17 cellular contexts compared by ENCODE assay signal in genomic region chr10:132293416-132294195, GRCh38. TPM values are rescaled to one million over a fixed set of nuclear protein-coding genes. Genes with fewer than 3 reads are reported as not detected.
A peak's percentile ranks its signal among the peaks of the same experiment; 100 is the strongest.
DNase-seq lines count a peak whose midpoint lies in the region; ATAC-seq and TF ChIP-seq lines count a peak whose summit lies in the region.
"Had no signal": no experiment of that assay in that cellular context is flagged by ENCODE, and none has a peak within 500 bp of the region (broad histone marks: within the 10 kb centered on the region; RNA-seq: fewer than 3 reads in every experiment).

No MANE protein-coding gene starts in this region.

- H3K9me3 Mint-ChIP-seq in brain = peaks cover 4 to 18% (median 10%) of the 10 kb centered on the region in 5 experiments
- H3K9me3 Mint-ChIP-seq: effector memory CD8-positive, alpha-beta T cell; type B pancreatic cell had no signal

- no peak for TF ChIP-seq POLR2A in spleen (IDR thresholded peaks at IDR 0.05)

- ATAC-seq in HG03378 (IDR thresholded peaks at IDR 0.05; ENCODE audit: unreplicated experiment) = no peak
- ATAC-seq: body of pancreas; effector memory CD8-positive, alpha-beta T cell; left colon had no signal

- WGBS in spleen, 5 donors = 73 to 87% (median 82%) methylated on average over 23 to 26 of the region's 26 CpGs

- H3K27me3 Mint-ChIP-seq in brain = peaks cover 10% of the 10 kb centered on the region

- H3K27me3 ChIP-seq in spleen (replicated peaks in 1 of 7) = peaks cover 0 to 30% (median 0%) of the 10 kb centered on the region in 7 donors
- H3K27me3 ChIP-seq: body of pancreas had no signal

- intact Hi-C loops in spleen (cut with DNase I; ENCODE audit: low total_unique reads) = no loop called here

- no peak overlapping the region for H3K27ac ChIP-seq in spleen
- H3K27ac ChIP-seq: body of pancreas had no signal

- H3K27ac Mint-ChIP-seq in brain = peak overlapping the region in 3 of 5 experiments; percentile 74 to 83 (median 76)
- H3K27ac Mint-ChIP-seq: effector memory CD8-positive, alpha-beta T cell; type B pancreatic cell had no signal

- no peaks in the 10 kb centered on the region for H3K36me3 ChIP-seq in spleen

- H3K4me3 Mint-ChIP-seq in brain = no peak overlapping the region
- H3K4me3 Mint-ChIP-seq: effector memory CD8-positive, alpha-beta T cell; type B pancreatic cell had no signal

- H3K4me1 ChIP-seq in spleen = peaks cover 0 to 17% (median 3%) of the 10 kb centered on the region in 6 donors
- H3K4me1 ChIP-seq: body of pancreas, Caco-2 had no signal

- TF ChIP-seq CTCF in brain (conservative IDR thresholded peaks at IDR 0.05) (no peak), spleen (IDR thresholded peaks at IDR 0.05 in 8 of 11, conservative IDR thresholded peaks at IDR 0.05 in 3 of 11) (no peak)

- peaks cover 19% of the 10 kb centered on the region for H3K36me3 Mint-ChIP-seq in brain
- H3K36me3 Mint-ChIP-seq: type B pancreatic cell had no signal

- H3K4me3 ChIP-seq in spleen = no peak overlapping the region
- H3K4me3 ChIP-seq: body of pancreas had no signal

- peaks cover 45% of the 10 kb centered on the region for H3K4me1 Mint-ChIP-seq in brain

- H3K9me3 ChIP-seq in spleen = peaks cover 0 to 12% (median 6%) of the 10 kb centered on the region in 8 donors
- H3K9me3 ChIP-seq: body of pancreas had no signal

- DNase-seq in NCI-H1417 (lab: John Stamatoyannopoulos, UW) = peak in 2 of 3 experiments; percentile 40 to 67
- no peak for DNase-seq in NCI-H1417 treated with DMSO at 0.1 percent for 48 hours (lab: John Stamatoyannopoulos, UW)
- peak; percentile 52 for DNase-seq in iPS-NIHi11 (ENCODE audit: low spot score)
- DNase-seq in spleen = peak; percentile 67
- DNase-seq in T-helper 9 cell = no peak
- DNase-seq in mesenteric fat pad (ENCODE audit: low spot score) = no peak
- DNase-seq: activated CD4-positive, alpha-beta T cell treated with anti-CD3 and anti-CD28 coated beads for 1 hour; body of pancreas; effector memory CD8-positive, alpha-beta T cell; IMR-90; NCI-H1105; NCI-H774 had no signal

RNA-seq across cellular contexts. Expression of gene STK32C, which starts 14.1 kb away (rescaled TPM):
- 72.6 TPM for polyA plus RNA-seq in brain (ENCODE audit: insufficient read depth, low read depth, low replicate concordance)
- 10 to 100 TPM in 6 of 7 donors, 1 to 10 TPM in 1; 9.6 to 27.8 (median 15.4) TPM for total RNA-seq in spleen
- 10 to 100 TPM; 13.2 to 23.8 (median 16.0) TPM for polyA plus RNA-seq in spleen
- 18.3 TPM for total RNA-seq in mesenteric fat pad

RNA-seq across cellular contexts. Expression of gene LRRC27, which starts 38.4 kb away (rescaled TPM):
- polyA plus RNA-seq in brain (ENCODE audit: insufficient read depth, low read depth, low replicate concordance) (16.2 TPM), spleen (10 to 100 TPM in 1 of 3 donors, 1 to 10 TPM in 2; 6.1 to 13.0 (median 8.5) TPM)
- total RNA-seq in spleen (10 to 100 TPM; 11.9 to 29.9 (median 19.4) TPM), mesenteric fat pad (9.0 TPM)

Comparison
In these comparisons a context has a peak if more than half of its experiments do, and no peak if none do; other contexts are left out.
1. DNase-seq: peak in NCI-H1417 (2 of 3), iPS-NIHi11 (single experiment) and spleen (single experiment); none in NCI-H1417 treated with DMSO at 0.1 percent for 48 hours (single experiment), T-helper 9 cell (single experiment) and mesenteric fat pad (single experiment).